ENCODE assay signal across 7 cellular contexts in genomic region chr14:81148635-81149034, GRCh38.
"Had no signal": no experiment of that assay in that cellular context is flagged by ENCODE, and none has a peak within 500 bp of the region (broad histone marks: within the 10 kb centered on the region; RNA-seq: fewer than 3 reads in every experiment).

No MANE protein-coding gene starts in this region.

- H3K4me2 ChIP-seq: KMS-11 had no signal

- H3K9ac ChIP-seq: KMS-11 had no signal

- DNase-seq: IMR-90, KBM-7, KG1 had no signal

- H3K27ac ChIP-seq: HL-60, KMS-11 had no signal

- FAIRE-seq: HTR-8/SVneo, K562 had no signal

- H3K4me3 ChIP-seq: K562 had no signal

- ATAC-seq: K562 had no signal
